ENCODE assay signal across 11 cellular contexts in genomic region chr9:130732131-130732530, GRCh38. TPM values are rescaled to one million over a fixed set of nuclear protein-coding genes. Genes with fewer than 3 reads are reported as not detected.
DNase-seq lines count a peak whose midpoint lies in the region; ATAC-seq and TF ChIP-seq lines count a peak whose summit lies in the region.
"Had no signal": no experiment of that assay in that cellular context is flagged by ENCODE, and none has a peak within 500 bp of the region (broad histone marks: within the 10 kb centered on the region; RNA-seq: fewer than 3 reads in every experiment).

No MANE protein-coding gene starts in this region.

- H3K36me3 ChIP-seq in mucosa of descending colon (ENCODE audit: low read depth) = no peaks in the 10 kb centered on the region

- TF ChIP-seq CTCF in astrocyte of the cerebellum (IDR thresholded peaks at IDR 0.05; ENCODE audit: low read depth, low read length, missing control alignments) (peak; percentile 26), mucosa of descending colon (IDR thresholded peaks at IDR 0.05) (no peak)

- no peaks in the 10 kb centered on the region for H3K9me3 ChIP-seq in mucosa of descending colon

- peaks cover 20% of the 10 kb centered on the region for H3K4me1 ChIP-seq in mucosa of descending colon (ENCODE audit: low read depth)

- ATAC-seq in mucosa of descending colon (peak; percentile 12), HG02870 (IDR thresholded peaks at IDR 0.05; ENCODE audit: unreplicated experiment) (no peak)
- ATAC-seq: Panc1 had no signal

- in situ Hi-C loops in astrocyte of the cerebellum (cut with HindIII; ENCODE audit: low sequenced_read_pairs) = loop anchor here (10.0 kb wide), 1 partner anchor 123 kb away; no protein-coding TSS in a partner anchor

- DNase-seq in DMS53 treated with DMSO at 0.1 percent for 48 hours (lab: John Stamatoyannopoulos, UW; ENCODE audit: unreplicated experiment) = peak; percentile 72
- peak; percentile 90 for DNase-seq in NCI-H146 (lab: John Stamatoyannopoulos, UW)
- peak; percentile 24 for DNase-seq in astrocyte of the cerebellum (ENCODE audit: low read depth)
- no peak for DNase-seq in mucosa of descending colon
- DNase-seq in superior temporal gyrus (ENCODE audit: extremely low spot score) = no peak
- no peak for DNase-seq in activated CD4-positive, CD25-positive, alpha-beta regulatory T cell (lab: John Stamatoyannopoulos, UW)
- DNase-seq in DMS79 treated with DMSO at 0.1 percent for 48 hours (lab: John Stamatoyannopoulos, UW) = no peak
- DNase-seq: activated naive CD4-positive, alpha-beta T cell treated with Interleukin-2 at 50 U/mL for 16 hours; immature natural killer cell had no signal

- intact Hi-C loops in mucosa of descending colon (cut with DNase I, micrococcal nuclease) = loop anchor here in 1 of 2 donors (5.0 kb wide), 1 partner anchor 35 kb away; no protein-coding TSS in a partner anchor

- H3K4me3 ChIP-seq in astrocyte of the cerebellum (ENCODE audit: low read depth, low read length) (no peak overlapping the region), mucosa of descending colon (no peak overlapping the region)

RNA-seq across cellular contexts. Expression of gene EXOSC2, which starts 38.6 kb away (rescaled TPM):
- total RNA-seq in mucosa of descending colon = 10 to 100 TPM; 18.3 to 25.7 (median 19.1) TPM

Comparison
In these comparisons a context has a peak if more than half of its experiments do, and no peak if none do; other contexts are left out.
1. DNase-seq: peak in DMS53 treated with DMSO at 0.1 percent for 48 hours (single experiment), NCI-H146 (single experiment) and astrocyte of the cerebellum (single experiment); none in mucosa of descending colon (0 of 3), superior temporal gyrus (single experiment), activated CD4-positive, CD25-positive, alpha-beta regulatory T cell (0 of 4) and DMS79 treated with DMSO at 0.1 percent for 48 hours (single experiment).